Comparison of ENCODE assay signal across 8 cellular contexts in genomic region chr9:93451762-93452709, GRCh38.
A peak's percentile ranks its signal among the peaks of the same experiment; 100 is the strongest.
DNase-seq lines count a peak whose midpoint lies in the region; ATAC-seq and TF ChIP-seq lines count a peak whose summit lies in the region.

No MANE protein-coding gene starts in this region.

- peak; percentile 21 for ATAC-seq in GM18505 (IDR thresholded peaks at IDR 0.05; ENCODE audit: unreplicated experiment)
- ATAC-seq in memory B cell (ENCODE audit: low read depth) = no peak

- H3K4me3 Mint-ChIP-seq in memory B cell = peak overlapping the region; percentile 97

- H3K36me3 Mint-ChIP-seq in memory B cell = peaks cover 6% of the 10 kb centered on the region

- H3K36me3 ChIP-seq in KOPT-K1 (ENCODE audit: insufficient read depth, low read length) = peaks cover 36% of the 10 kb centered on the region

- TF ChIP-seq POLR2A in GM18505 (IDR thresholded peaks at IDR 0.05; ENCODE audit: borderline replicate concordance, extremely low read depth, insufficient read depth, insufficient read length) = no peak

- no peaks in the 10 kb centered on the region for H3K9me3 ChIP-seq in KOPT-K1 (ENCODE audit: insufficient read depth, low read length, poor library complexity, severe bottlenecking)

- H3K9me3 Mint-ChIP-seq in memory B cell = no peaks in the 10 kb centered on the region

- peak overlapping the region; percentile 94 for H3K27ac ChIP-seq in 22Rv1
- H3K27ac ChIP-seq in KOPT-K1 (ENCODE audit: low read depth, low read length, poor library complexity, severe bottlenecking) = peak overlapping the region; percentile 87

- H3K27ac Mint-ChIP-seq in memory B cell = peak overlapping the region; percentile 93

- TF ChIP-seq CTCF in 22Rv1 (IDR thresholded peaks at IDR 0.05) = peak; percentile 18; the same call in 1 of the 2 replicates

- H3K27me3 Mint-ChIP-seq in memory B cell = no peaks in the 10 kb centered on the region

- DNase-seq in activated CD4-positive, alpha-beta T cell treated with anti-CD3 and anti-CD28 coated beads, Interleukin-2, amount 50 U/mL, for 48 hours = peak; percentile 43 to 63
- DNase-seq in ecto neural progenitor cell (ENCODE audit: low spot score) (peak; percentile 79), memory B cell (ENCODE audit: low spot score in 2 of 2) (peak in 1 of 2 donors; percentile 52), HuH-7 (ENCODE audit: low spot score) (no peak)
- DNase-seq in stimulated activated CD8-positive, alpha-beta memory T cell treated with anti-CD3 and anti-CD28 coated beads, Interleukin-15, amount 100 ng/mL, for 48 hours (ENCODE audit: low read depth in 2 of 2) = peak; percentile 13 to 27

- peaks cover 23% of the 10 kb centered on the region for H3K4me1 Mint-ChIP-seq in memory B cell
